ENCODE assay signal across 11 cellular contexts in genomic region chr5:150619359-150620230, GRCh38. TPM values are rescaled to one million over a fixed set of nuclear protein-coding genes. Genes with fewer than 3 reads are reported as not detected.
DNase-seq lines count a peak whose midpoint lies in the region; ATAC-seq and TF ChIP-seq lines count a peak whose summit lies in the region.
"Had no signal": no experiment of that assay in that cellular context is flagged by ENCODE, and none has a peak within 500 bp of the region (broad histone marks: within the 10 kb centered on the region; RNA-seq: fewer than 3 reads in every experiment).

No MANE protein-coding gene starts in this region.

- H3K9ac ChIP-seq in endocrine pancreas (ENCODE audit: control insufficient read depth, insufficient read depth, low read length), result peak overlapping the region; percentile 3

- no peak for TF ChIP-seq POLR2A in vagina (IDR thresholded peaks at IDR 0.05)

- DNase-seq in HK-2 (ENCODE audit: unreplicated experiment) (peak; percentile 70), lower lobe of right lung (no peak), vagina (ENCODE audit: extremely low spot score in 2 of 2) (no peak), COLO668 (lab: John Stamatoyannopoulos, UW; ENCODE audit: unreplicated experiment) (no peak)
- DNase-seq: activated CD8-positive, alpha-beta memory T cell treated with anti-CD3 and anti-CD28 coated beads, Interleukin-2, amount 50 U/mL, for 4 hours; DMS53; T-helper 17 cell had no signal

- intact Hi-C loops in lower lobe of right lung (cut with DNase I), result no loop called here
- intact Hi-C loops in vagina (cut with DNase I), result no loop called here

- H3K4me1 ChIP-seq in endocrine pancreas (ENCODE audit: control insufficient read depth, insufficient read depth, low read length) (peaks cover 5% of the 10 kb centered on the region), lower lobe of right lung (peaks cover 85% of the 10 kb centered on the region), vagina (peaks cover 28% of the 10 kb centered on the region)

- TF ChIP-seq CTCF in lower lobe of right lung (IDR thresholded peaks at IDR 0.05), result no peak
- TF ChIP-seq CTCF in vagina (IDR thresholded peaks at IDR 0.05), result no peak

- H3K27me3 ChIP-seq in endocrine pancreas (ENCODE audit: control insufficient read depth, insufficient read depth, low read length) (no peaks in the 10 kb centered on the region), lower lobe of right lung (ENCODE audit: low read depth) (no peaks in the 10 kb centered on the region), vagina (no peaks in the 10 kb centered on the region)

- ATAC-seq in lower lobe of right lung (peak; percentile 30 to 39), GM21423 (IDR thresholded peaks at IDR 0.05; ENCODE audit: unreplicated experiment) (no peak), HG02973 (IDR thresholded peaks at IDR 0.05; ENCODE audit: unreplicated experiment) (no peak)
- ATAC-seq: T-helper 17 cell had no signal

- H3K9me3 ChIP-seq in endocrine pancreas (ENCODE audit: control insufficient read depth, low read length) (no peaks in the 10 kb centered on the region), lower lobe of right lung (no peaks in the 10 kb centered on the region), vagina (no peaks in the 10 kb centered on the region)

- H3K36me3 ChIP-seq in endocrine pancreas (ENCODE audit: control insufficient read depth, insufficient read depth, low read length), result no peaks in the 10 kb centered on the region
- H3K36me3 ChIP-seq in lower lobe of right lung, result no peaks in the 10 kb centered on the region
- no peaks in the 10 kb centered on the region for H3K36me3 ChIP-seq in vagina

- H3K4me3 ChIP-seq in endocrine pancreas (ENCODE audit: control insufficient read depth, insufficient read depth, low read length) (no peak overlapping the region), lower lobe of right lung (no peak overlapping the region), vagina (no peak overlapping the region)

- H3K27ac ChIP-seq in lower lobe of right lung (peak overlapping the region; percentile 76), temporal lobe (ENCODE audit: low read depth, low read length) (peak overlapping the region; percentile 67), vagina (no peak overlapping the region)

RNA-seq across cellular contexts. Expression of gene SYNPO, which starts 20.9 kb away (rescaled TPM):
- total RNA-seq in lower lobe of right lung, result 90.6 TPM
- total RNA-seq in temporal lobe, result 4.9 TPM
- total RNA-seq in vagina, result 16.7 TPM

RNA-seq across cellular contexts. Expression of gene MYOZ3, which starts 41.5 kb away (rescaled TPM):
- total RNA-seq in lower lobe of right lung, result 0.92 TPM
- 3.9 TPM for total RNA-seq in temporal lobe
- not detected for total RNA-seq in vagina
- total RNA-seq: T-helper 17 cell had no signal

Comparison
In these comparisons a context has a peak if more than half of its experiments do, and no peak if none do; other contexts are left out.
1. ATAC-seq: peak in lower lobe of right lung (2 of 2); none in GM21423 (single experiment) and HG02973 (single experiment).